In the genomic region with DNA sequence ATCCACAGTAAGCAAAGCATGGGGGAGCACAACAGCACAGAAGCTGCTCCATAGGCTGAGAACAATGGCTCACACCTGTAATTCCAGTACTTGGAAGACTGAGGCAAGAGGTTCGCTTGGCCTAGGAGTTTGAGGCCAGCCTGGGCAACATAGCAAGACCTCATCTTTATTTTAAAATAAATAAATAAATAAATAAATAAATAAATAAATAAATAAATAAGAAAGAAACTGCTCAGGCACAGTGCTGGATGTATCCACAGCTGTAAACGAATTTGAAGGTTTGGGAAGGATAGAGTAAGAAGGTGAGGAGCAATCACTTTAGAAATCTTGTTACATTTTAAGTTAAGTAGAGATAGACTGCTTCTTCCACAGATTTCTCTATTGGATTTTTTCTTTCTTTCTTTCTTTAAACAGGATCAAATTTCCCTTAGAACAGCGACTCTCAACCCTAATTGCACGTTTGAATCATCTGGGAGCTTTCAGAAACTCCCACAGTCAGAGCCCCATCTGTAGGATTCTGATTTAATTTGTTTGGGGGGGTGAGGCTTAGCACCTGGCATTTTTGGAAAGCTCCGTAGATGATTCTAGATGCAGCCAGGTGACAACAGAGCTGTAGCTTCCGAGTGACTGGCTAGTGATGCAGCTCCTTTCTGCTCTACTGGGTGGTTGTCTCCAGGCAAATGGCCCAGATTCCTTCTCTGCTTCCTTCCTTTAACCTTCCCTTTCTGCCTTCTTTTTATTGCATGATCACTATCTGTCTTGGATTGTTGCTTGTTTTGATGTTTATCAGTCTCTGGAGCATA, we compare ENCODE assay signal across 13 cellular contexts. TPM values are rescaled to one million over a fixed set of nuclear protein-coding genes. Genes with fewer than 3 reads are reported as not detected.
DNase-seq lines count a peak whose midpoint lies in the region; ATAC-seq, FAIRE-seq and TF ChIP-seq lines count a peak whose summit lies in the region.
"Had no signal": no experiment of that assay in that cellular context is flagged by ENCODE, and none has a peak within 500 bp of the region (broad histone marks: within the 10 kb centered on the region; RNA-seq: fewer than 3 reads in every experiment).

No MANE protein-coding gene starts in this region.

- no peaks in the 10 kb centered on the region for H3K23me2 ChIP-seq in H1 (ENCODE audit: low read depth, low read length)

- peaks cover 65 to 92% (median 74%) of the 10 kb centered on the region in 10 experiments for H3K4me1 ChIP-seq in BLaER1 treated with 17β-estradiol and CSF1 and Interleukin-3, amounts not matched to agents 10 nM and 100 nM
- H3K4me1 ChIP-seq in DND-41 (ENCODE audit: insufficient read depth, low read length): peaks cover 53% of the 10 kb centered on the region
- peaks cover 0 to 4% (median 2%) of the 10 kb centered on the region in 4 experiments; a peak in 2 of 7 replicates for H3K4me1 ChIP-seq in H1 (replicated peaks in 1 of 4; ENCODE audit: control insufficient read depth in 3 of 4, insufficient read depth in 4 of 4, low read length in 3 of 4)
- H3K4me1 ChIP-seq in A673 (ENCODE audit: insufficient read depth, low read length, poor library complexity, severe bottlenecking): peaks cover 20% of the 10 kb centered on the region
- H3K4me1 ChIP-seq: ascending aorta had no signal

- DNase-seq in DND-41: no peak
- peak; percentile 40 for DNase-seq in SK-N-DZ (ENCODE audit: low spot score)
- no peak for DNase-seq in H1 (ENCODE audit: low read depth in 1 of 2, low spot score in 2 of 2)
- no peak for DNase-seq in posterior vena cava (ENCODE audit: low spot score)
- no peak for DNase-seq in superior temporal gyrus (ENCODE audit: extremely low spot score)
- no peak for DNase-seq in A673 (ENCODE audit: low spot score)
- DNase-seq in GM12891 (ENCODE audit: insufficient read length, low spot score): no peak
- DNase-seq: Calu3, kidney glomerular epithelial cell had no signal

- no peak overlapping the region for H2BK15ac ChIP-seq in H1 (ENCODE audit: low read length)

- CTCF ChIA-PET in H1 (lab: Charles Lee; ENCODE audit: partially characterized antibody): interaction anchor here (0.6 to 7.3 kb wide), 22 partner anchors 9 to 368 kb away, joined by 3 to 82 read pairs (median 4); a partner anchor contains a TSS
- CTCF ChIA-PET in A673 (lab: Charles Lee): no interaction called here

- H4K8ac ChIP-seq in H1 (ENCODE audit: extremely low read depth, insufficient read depth, low read length): no peak overlapping the region

- no peak for TF ChIP-seq CTCF in DND-41 (IDR thresholded peaks at IDR 0.05; ENCODE audit: borderline replicate concordance, extremely low read depth, low read length, poor library complexity, severe bottlenecking)
- no peak for TF ChIP-seq CTCF in H1 (IDR thresholded peaks at IDR 0.05; ENCODE audit: control extremely low read depth in 1 of 3, insufficient read depth in 1 of 3, low read depth in 1 of 3, low read length in 3 of 3)
- TF ChIP-seq CTCF in A673 (conservative IDR thresholded peaks at IDR 0.05; ENCODE audit: low read depth, low read length): no peak

- TF ChIP-seq POLR2A in H1 (IDR thresholded peaks at IDR 0.05; ENCODE audit: control extremely low read depth in 1 of 2, low read depth in 2 of 2, low read length in 2 of 2): no peak
- no peak for TF ChIP-seq POLR2A in GM12891 (IDR thresholded peaks at IDR 0.05; ENCODE audit: low read depth, low read length)

- peak overlapping the region; percentile 84 to 99 (median 93) for H3K4me2 ChIP-seq in BLaER1 treated with 17β-estradiol and CSF1 and Interleukin-3, amounts not matched to agents 10 nM and 100 nM
- H3K4me2 ChIP-seq in DND-41 (ENCODE audit: insufficient read depth, low read length) (no peak overlapping the region), H1 (ENCODE audit: insufficient read depth in 1 of 2, low read depth in 2 of 2, low read length in 2 of 2) (no peak overlapping the region)

- peaks cover 0 to 1% (median 0%) of the 10 kb centered on the region in 11 experiments; a peak in 1 of 22 replicates for H3K9me3 ChIP-seq in BLaER1 treated with 17β-estradiol and CSF1 and Interleukin-3, amounts not matched to agents 10 nM and 100 nM (replicated peaks in 1 of 11)
- H3K9me3 ChIP-seq in DND-41 (ENCODE audit: insufficient read depth, low read length, severe bottlenecking) (no peaks in the 10 kb centered on the region), H1 (ENCODE audit: insufficient read depth in 2 of 2, low read depth in 1 of 2, low read length in 1 of 2) (no peaks in the 10 kb centered on the region), A673 (ENCODE audit: low read depth, low read length, poor library complexity, severe bottlenecking) (no peaks in the 10 kb centered on the region)
- H3K9me3 ChIP-seq: ascending aorta, thoracic aorta had no signal

- peak overlapping the region in 6 of 10 experiments; percentile 25 to 52 (median 40); a peak in 6 of 20 replicates for H3K4me3 ChIP-seq in BLaER1 treated with 17β-estradiol and CSF1 and Interleukin-3, amounts not matched to agents 10 nM and 100 nM
- H3K4me3 ChIP-seq in DND-41 (ENCODE audit: low read depth in 1 of 2, low read length in 2 of 2) (no peak overlapping the region), H1 (ENCODE audit: extremely low read depth in 1 of 4, insufficient read depth in 2 of 4, low read depth in 3 of 4, low read length in 4 of 4) (no peak overlapping the region), A673 (ENCODE audit: low read depth, low read length, poor library complexity, severe bottlenecking) (no peak overlapping the region)
- H3K4me3 ChIP-seq: ascending aorta, thoracic aorta had no signal

- POLR2A ChIA-PET in H1 (lab: Charles Lee; ENCODE audit: partially characterized antibody) (no interaction called here), A673 (lab: Charles Lee; ENCODE audit: low non-redundant PET) (no interaction called here)

- H4K5ac ChIP-seq in H1 (ENCODE audit: insufficient read length, low read depth, low read length): no peak overlapping the region

- peak overlapping the region; percentile 76 to 86 (median 81); a peak in 21 of 22 replicates for H3K27ac ChIP-seq in BLaER1 treated with 17β-estradiol and CSF1 and Interleukin-3, amounts not matched to agents 10 nM and 100 nM
- H3K27ac ChIP-seq in DND-41 (ENCODE audit: low read length) (peak overlapping the region; percentile 85), H1 (ENCODE audit: low read depth, low read length) (no peak overlapping the region), A673 (ENCODE audit: low read depth, low read length, poor library complexity, severe bottlenecking) (no peak overlapping the region)
- H3K27ac ChIP-seq: ascending aorta, thoracic aorta had no signal

- no peak overlapping the region for H3K4ac ChIP-seq in H1 (replicated peaks; ENCODE audit: insufficient read length, low read depth, low read length)

- no peaks in the 10 kb centered on the region for H3K36me3 ChIP-seq in BLaER1 treated with 17β-estradiol and CSF1 and Interleukin-3, amounts not matched to agents 10 nM and 100 nM
- H3K36me3 ChIP-seq in DND-41 (ENCODE audit: insufficient read depth, low read length): no peaks in the 10 kb centered on the region
- H3K36me3 ChIP-seq in H1 (ENCODE audit: control insufficient read depth in 2 of 4, insufficient read depth in 4 of 4, low read length in 3 of 4): no peaks in the 10 kb centered on the region
- no peaks in the 10 kb centered on the region for H3K36me3 ChIP-seq in A673 (ENCODE audit: insufficient read depth, low read length, poor library complexity, severe bottlenecking)
- H3K36me3 ChIP-seq: ascending aorta, thoracic aorta had no signal

- no peak overlapping the region for H2AK5ac ChIP-seq in H1 (ENCODE audit: low read depth, low read length)

- H3K27me3 ChIP-seq in BLaER1 treated with 17β-estradiol and CSF1 and Interleukin-3, amounts not matched to agents 10 nM and 100 nM: peaks cover 0 to 7% (median 0%) of the 10 kb centered on the region in 11 experiments; a peak in 1 of 22 replicates
- H3K27me3 ChIP-seq in DND-41 (ENCODE audit: insufficient read depth, low read length, poor library complexity): no peaks in the 10 kb centered on the region
- no peaks in the 10 kb centered on the region for H3K27me3 ChIP-seq in H1 (replicated peaks in 1 of 4; ENCODE audit: control insufficient read depth in 3 of 4, extremely low read depth in 1 of 4, insufficient read depth in 3 of 4, low read length in 3 of 4)
- H3K27me3 ChIP-seq in A673 (replicated peaks; ENCODE audit: insufficient read depth, low read depth, low read length, poor library complexity): no peaks in the 10 kb centered on the region
- H3K27me3 ChIP-seq: ascending aorta had no signal

- no peak for TF ChIP-seq EP300 in H1 (IDR thresholded peaks at IDR 0.05; ENCODE audit: borderline replicate concordance in 1 of 2, low read depth in 2 of 2, low read length in 2 of 2)

- no peak overlapping the region for H3K14ac ChIP-seq in H1 (ENCODE audit: insufficient read length)

- no peak overlapping the region for H3K56ac ChIP-seq in H1 (replicated peaks; ENCODE audit: insufficient read length, low read depth, low read length)

- no peak overlapping the region for H3K23ac ChIP-seq in H1 (ENCODE audit: insufficient read length)

- no peaks in the 10 kb centered on the region for H3K79me1 ChIP-seq in H1 (ENCODE audit: low read depth, low read length)

- no peak overlapping the region for H2BK5ac ChIP-seq in H1 (ENCODE audit: low read depth, low read length)

- no TSS peak for BruUV-seq in A673 (replicated peaks; lab: Mats Ljungman, UMichigan)

- peak overlapping the region; percentile 28 for H2BK120ac ChIP-seq in H1 (replicated peaks; ENCODE audit: low read depth, low read length)

- H4K20me1 ChIP-seq in BLaER1 treated with 17β-estradiol and CSF1 and Interleukin-3, amounts not matched to agents 10 nM and 100 nM: no peaks in the 10 kb centered on the region
- H4K20me1 ChIP-seq in DND-41 (ENCODE audit: insufficient read depth, low read length) (no peaks in the 10 kb centered on the region), H1 (replicated peaks in 1 of 2; ENCODE audit: control insufficient read depth in 1 of 2, insufficient read depth in 2 of 2, low read length in 2 of 2) (no peaks in the 10 kb centered on the region)

- no peak for ATAC-seq in DND-41 (ENCODE audit: insufficient read depth, low read depth)

- TF ChIP-seq RAD21 in H1 (IDR thresholded peaks at IDR 0.05 in 1 of 2, conservative IDR thresholded peaks at IDR 0.05 in 1 of 2; ENCODE audit: low read depth in 2 of 2, low read length in 2 of 2): no peak

- H3K79me2 ChIP-seq in DND-41 (ENCODE audit: insufficient read depth, low read length): no peaks in the 10 kb centered on the region
- H3K79me2 ChIP-seq in H1 (ENCODE audit: control insufficient read depth in 1 of 2, insufficient read depth in 2 of 2, low read length in 2 of 2): no peaks in the 10 kb centered on the region

- no peak overlapping the region for H2BK12ac ChIP-seq in H1 (ENCODE audit: low read depth, low read length)

- no peak overlapping the region for H2AFZ ChIP-seq in DND-41 (ENCODE audit: low read depth, low read length)
- no peak overlapping the region for H2AFZ ChIP-seq in H1 (ENCODE audit: low read length)

- H3K18ac ChIP-seq in H1 (ENCODE audit: extremely low read depth, low read length): no peak overlapping the region

- H3K9ac ChIP-seq in BLaER1 treated with 17β-estradiol and CSF1 and Interleukin-3, amounts not matched to agents 10 nM and 100 nM: peak overlapping the region; percentile 61 to 77 (median 71); a peak in 13 of 22 replicates
- H3K9ac ChIP-seq in DND-41 (ENCODE audit: low read depth, low read length) (no peak overlapping the region), H1 (replicated peaks in 1 of 4; ENCODE audit: extremely low read depth in 1 of 4, low read depth in 3 of 4, low read length in 3 of 4) (no peak overlapping the region)

- FAIRE-seq in H1 (lab: Jason Lieb, UNC): no peak
- FAIRE-seq in GM12891 (lab: Jason Lieb, UNC): no peak
- FAIRE-seq: H54 had no signal

- H4K91ac ChIP-seq in H1 (replicated peaks; ENCODE audit: insufficient read length, low read length): no peak overlapping the region

- no peak overlapping the region for H2BK20ac ChIP-seq in H1 (ENCODE audit: low read length)

- intact Hi-C loops in posterior vena cava (cut with DNase I): no loop called here
- intact Hi-C loops in A673 (cut with micrococcal nuclease; ENCODE audit: unreplicated experiment): no loop called here

- WGBS in H1 (ENCODE audit: extremely low coverage in 1 of 2, insufficient coverage in 1 of 2, insufficient read length in 1 of 2, insufficient replicate concordance in 2 of 2, low coverage in 1 of 2, low lambda C conversion rate in 2 of 2, missing lambda C conversion rate in 1 of 2), 2 experiments: 83% methylated on average over 6 of the region's 6 CpGs; no CpG with 5 or more reads in 1 of the 2 experiments

RNA-seq across cellular contexts. Expression of a gene that starts 53.5 kb away (rescaled TPM):
- not detected in 2 replicates for polyA plus RNA-seq in SK-N-DZ (2014; cell fraction: cytosol; rRNA removed)
- polyA plus RNA-seq in SK-N-DZ (2014; cell fraction: nucleus; rRNA removed): 0.16 and 0.17 TPM in 2 replicates
- total RNA-seq in H1 (2021; fragmentation: NEBNext Ultra II Directional; extraction: Animal tissue kit (Norgen Biotek cat#: 25700)): 3.1 and 3.5 TPM in 2 replicates
- polyA plus RNA-seq in H1 (2011; rRNA removed): 4.7 and 5.5 TPM in 2 replicates
- polyA plus RNA-seq in H1 (2011; cell fraction: cytosol; rRNA removed): 3.7 TPM
- 6.2 TPM for polyA plus RNA-seq in H1 (2011; cell fraction: nucleus; rRNA removed)
- polyA plus RNA-seq in H1 (2012, experiment 1 of 2): 2.0 to 3.5 TPM (median 2.6 TPM) in 4 replicates
- 1.3 TPM for polyA plus RNA-seq in H1 (2012, experiment 2 of 2)
- 3.3 TPM for polyA plus RNA-seq in H1 (2013, experiment 1 of 2)
- polyA plus RNA-seq in H1 (2013, experiment 2 of 2): 3.7 TPM
- 6.7 and 8.4 TPM in 2 replicates for polyA minus RNA-seq in H1 (2011; rRNA and poly(A)+ RNA removed)
- 3.3 TPM for polyA minus RNA-seq in H1 (2011; cell fraction: cytosol; rRNA and poly(A)+ RNA removed)
- 10.8 TPM for polyA minus RNA-seq in H1 (2011; cell fraction: nucleus; rRNA and poly(A)+ RNA removed)
- total RNA-seq in posterior vena cava: 10 to 100 TPM; 39.7 to 62.3 TPM
- 0.85 and 1.1 TPM in 2 replicates for total RNA-seq in A673 (2021)
- polyA plus RNA-seq in GM12891 (2012; ENCODE audit: low read depth, missing spikeins): 11.5 TPM
- total RNA-seq: Calu3 had no signal

Comparison
In these comparisons a context has a peak if more than half of its experiments do, and no peak if none do; other contexts are left out.
1. H3K27ac ChIP-seq: peak in BLaER1 treated with 17β-estradiol and CSF1 and Interleukin-3, amounts not matched to agents 10 nM and 100 nM (11 of 11) and DND-41 (single experiment); none in H1 (single experiment) and A673 (single experiment).
2. H3K4me2 ChIP-seq: peak in BLaER1 treated with 17β-estradiol and CSF1 and Interleukin-3, amounts not matched to agents 10 nM and 100 nM (11 of 11); none in DND-41 (single experiment) and H1 (0 of 2).
3. H3K4me3 ChIP-seq: peak in BLaER1 treated with 17β-estradiol and CSF1 and Interleukin-3, amounts not matched to agents 10 nM and 100 nM (6 of 10); none in DND-41 (0 of 2), H1 (0 of 4) and A673 (single experiment).
4. H3K9ac ChIP-seq: peak in BLaER1 treated with 17β-estradiol and CSF1 and Interleukin-3, amounts not matched to agents 10 nM and 100 nM (11 of 11); none in DND-41 (single experiment) and H1 (0 of 4).